ENCODE assay signal across 1 cellular context in genomic region chr11:117090111-117090706, GRCh38.
TF ChIP-seq lines count a peak whose summit lies in the region.

No MANE protein-coding gene starts in this region.

TF ChIP-seq in GM12878, 131 proteins besides CTCF, POLR2A, EP300 and RAD21:
- no peak for TF ChIP-seq CBX5 (IDR thresholded peaks at IDR 0.05; ENCODE audit: low read depth)
- no peak for TF ChIP-seq CBFB (IDR thresholded peaks at IDR 0.05; ENCODE audit: low read depth)
- no peak for TF ChIP-seq ZBTB11 (CRISPR knock-in tag; IDR thresholded peaks at IDR 0.05)
- TF ChIP-seq GATAD2B (conservative IDR thresholded peaks at IDR 0.05; ENCODE audit: low read depth): no peak
- TF ChIP-seq POLR2AphosphoS2 (IDR thresholded peaks at IDR 0.05; ENCODE audit: low read depth, low read length): no peak
- TF ChIP-seq ZNF622 (IDR thresholded peaks at IDR 0.05): no peak
- no peak for TF ChIP-seq BCL3 (IDR thresholded peaks at IDR 0.05; ENCODE audit: borderline replicate concordance, insufficient read depth, low read depth, low read length, poor library complexity, severe bottlenecking)
- TF ChIP-seq ZNF274 (IDR thresholded peaks at IDR 0.05; ENCODE audit: insufficient read depth, insufficient read length): no peak
- no peak for TF ChIP-seq TCF7 (IDR thresholded peaks at IDR 0.05; ENCODE audit: borderline replicate concordance)
- no peak for TF ChIP-seq MYB (IDR thresholded peaks at IDR 0.05; ENCODE audit: borderline replicate concordance, low read depth, low read length)
- no peak for TF ChIP-seq PML (IDR thresholded peaks at IDR 0.05; ENCODE audit: low read length)
- no peak for TF ChIP-seq RBBP5 (conservative IDR thresholded peaks at IDR 0.05)
- no peak for TF ChIP-seq CEBPB (IDR thresholded peaks at IDR 0.05; ENCODE audit: borderline replicate concordance in 1 of 2, low read depth in 2 of 2, low read length in 2 of 2)
- TF ChIP-seq JUND (IDR thresholded peaks at IDR 0.05; ENCODE audit: low read depth, low read length): no peak
- TF ChIP-seq BACH1 (IDR thresholded peaks at IDR 0.05; ENCODE audit: borderline replicate concordance): no peak
